14 cellular contexts compared by ENCODE assay signal in the genomic region with DNA sequence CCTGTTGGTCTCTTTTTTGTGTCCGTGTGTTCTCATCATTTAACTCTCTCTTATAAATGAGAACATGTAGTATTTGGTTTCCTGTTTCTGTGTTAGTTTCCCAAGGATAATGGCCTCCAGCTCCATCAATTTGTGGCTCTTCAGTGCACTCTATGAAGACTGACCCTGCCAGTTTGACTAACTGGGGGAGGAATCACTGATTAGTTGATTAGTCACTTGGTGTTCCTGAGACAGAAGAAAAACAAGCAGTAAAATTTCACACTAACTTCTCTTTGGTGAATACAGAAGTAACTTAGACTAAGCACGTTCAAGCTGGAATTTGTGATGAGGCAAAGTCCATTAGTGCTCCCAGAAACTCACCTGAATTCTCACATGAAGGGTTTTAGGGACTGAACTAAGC.
"Had no signal": no experiment of that assay in that cellular context is flagged by ENCODE, and none has a peak within 500 bp of the region (broad histone marks: within the 10 kb centered on the region; RNA-seq: fewer than 3 reads in every experiment).

No MANE protein-coding gene starts in this region.

- H3K4me3 ChIP-seq: ascending aorta, tibial nerve, vagina had no signal

- H3K36me3 ChIP-seq: ascending aorta, tibial nerve, vagina had no signal

- H3K4me1 Mint-ChIP-seq: activated naive CD8-positive, alpha-beta T cell treated with anti-CD3 and anti-CD28 coated beads for 36 hours had no signal

- H3K27me3 Mint-ChIP-seq: activated naive CD8-positive, alpha-beta T cell treated with anti-CD3 and anti-CD28 coated beads for 36 hours; natural killer cell treated with Interleukin-12 subunit alpha and Interleukin-12 subunit beta and Interleukin-15 and Interleukin-18, amount 100 ng/mL, for 72 hours had no signal

- H3K4me3 Mint-ChIP-seq: activated naive CD8-positive, alpha-beta T cell treated with anti-CD3 and anti-CD28 coated beads for 36 hours; activated T-helper 1 cell treated with anti-CD3 and anti-CD28 coated beads, Interleukin-12 subunit alpha, Interleukin-12 subunit beta, Interleukin-2, Interleukin-4 antibody, amounts not matched to agents 30 ng/mL and 10 ng/mL and 1 ng/mL, durations not matched to agents 14 hours and 24 hours and 36 hours; natural killer cell treated with Interleukin-12 subunit alpha and Interleukin-12 subunit beta and Interleukin-15 and Interleukin-18, amount 100 ng/mL, for 72 hours had no signal

- H3K27ac ChIP-seq: ascending aorta, tibial nerve, vagina had no signal

- H3K9me3 ChIP-seq: ascending aorta, tibial nerve, vagina had no signal

- H3K4me1 ChIP-seq: ascending aorta, tibial nerve, vagina had no signal

- H3K27ac Mint-ChIP-seq: activated naive CD8-positive, alpha-beta T cell treated with anti-CD3 and anti-CD28 coated beads for 36 hours; activated T-helper 1 cell treated with anti-CD3 and anti-CD28 coated beads, Interleukin-12 subunit alpha, Interleukin-12 subunit beta, Interleukin-2, Interleukin-4 antibody, amounts not matched to agents 30 ng/mL and 10 ng/mL and 1 ng/mL, durations not matched to agents 14 hours and 24 hours and 36 hours; natural killer cell treated with Interleukin-12 subunit alpha and Interleukin-12 subunit beta and Interleukin-15 and Interleukin-18, amount 100 ng/mL, for 72 hours had no signal

- H3K9me3 Mint-ChIP-seq: activated naive CD8-positive, alpha-beta T cell treated with anti-CD3 and anti-CD28 coated beads for 36 hours; activated T-helper 1 cell treated with anti-CD3 and anti-CD28 coated beads, Interleukin-12 subunit alpha, Interleukin-12 subunit beta, Interleukin-2, Interleukin-4 antibody, amounts not matched to agents 30 ng/mL and 10 ng/mL and 1 ng/mL, durations not matched to agents 14 hours and 24 hours and 36 hours; natural killer cell treated with Interleukin-12 subunit alpha and Interleukin-12 subunit beta and Interleukin-15 and Interleukin-18, amount 100 ng/mL, for 72 hours had no signal

- ATAC-seq: activated CD4-positive, CD25-positive, alpha-beta regulatory T cell treated with anti-CD3 and anti-CD28 coated beads, Interleukin-2, amount 50 U/mL, for 24 hours; esophagus mucosa; natural killer cell treated with Interleukin-12 subunit alpha and Interleukin-12 subunit beta and Interleukin-15 and Interleukin-18, amount 100 ng/mL, for 72 hours had no signal

- H3K27me3 ChIP-seq: ascending aorta, tibial nerve, vagina had no signal

- H3K36me3 Mint-ChIP-seq: activated naive CD8-positive, alpha-beta T cell treated with anti-CD3 and anti-CD28 coated beads for 36 hours; natural killer cell treated with Interleukin-12 subunit alpha and Interleukin-12 subunit beta and Interleukin-15 and Interleukin-18, amount 100 ng/mL, for 72 hours had no signal

- DNase-seq: activated CD4-positive, alpha-beta T cell treated with anti-CD3 and anti-CD28 coated beads, Interleukin-2, amount 50 U/mL, for 1 hour; activated naive CD8-positive, alpha-beta T cell treated with anti-CD3 and anti-CD28 coated beads for 36 hours; glutamatergic neuron; hypothalamus; posterior cingulate gyrus; stimulated activated CD4-positive, alpha-beta T cell treated with anti-CD3 and anti-CD28 coated beads, Interleukin-4, amount 100 ng/mL, for 24 hours; stimulated activated naive CD4-positive, alpha-beta T cell had no signal
